Comparison of ENCODE assay signal across 11 cellular contexts in genomic region chr7:127822822-127823508, GRCh38.
DNase-seq lines count a peak whose midpoint lies in the region; ATAC-seq and TF ChIP-seq lines count a peak whose summit lies in the region.
"Had no signal": no experiment of that assay in that cellular context is flagged by ENCODE, and none has a peak within 500 bp of the region (broad histone marks: within the 10 kb centered on the region; RNA-seq: fewer than 3 reads in every experiment).

No MANE protein-coding gene starts in this region.

- no peaks in the 10 kb centered on the region for H3K27me3 ChIP-seq in hepatocyte

- H3K27ac ChIP-seq in hepatocyte: peak overlapping the region; percentile 31

- H3K9me3 Mint-ChIP-seq in activated naive CD8-positive, alpha-beta T cell treated with anti-CD3 and anti-CD28 coated beads, Interleukin-2, amount 50 U/mL, for 24 hours: no peaks in the 10 kb centered on the region
- no peaks in the 10 kb centered on the region for H3K9me3 Mint-ChIP-seq in activated naive CD8-positive, alpha-beta T cell treated with anti-CD3 and anti-CD28 coated beads for 36 hours
- H3K9me3 Mint-ChIP-seq in stimulated activated memory B cell treated with anti-CD40 and anti-IgM and Interleukin-4, amounts not matched to agents 10 μg/mL and 1 μg/mL and 100 μg/mL, for 72 hours: no peaks in the 10 kb centered on the region

- TF ChIP-seq CTCF in hepatocyte (IDR thresholded peaks at IDR 0.05; ENCODE audit: poor library complexity): no peak

- H3K36me3 Mint-ChIP-seq in activated naive CD8-positive, alpha-beta T cell treated with anti-CD3 and anti-CD28 coated beads, Interleukin-2, amount 50 U/mL, for 24 hours (ENCODE audit: low read depth): peaks cover 7% of the 10 kb centered on the region
- H3K36me3 Mint-ChIP-seq in activated naive CD8-positive, alpha-beta T cell treated with anti-CD3 and anti-CD28 coated beads for 36 hours: peaks cover 19% of the 10 kb centered on the region
- H3K36me3 Mint-ChIP-seq in stimulated activated memory B cell treated with anti-CD40 and anti-IgM and Interleukin-4, amounts not matched to agents 10 μg/mL and 1 μg/mL and 100 μg/mL, for 72 hours: peaks cover 16% of the 10 kb centered on the region

- no peaks in the 10 kb centered on the region for H3K9me3 ChIP-seq in hepatocyte (ENCODE audit: low read depth)

- peaks cover 88% of the 10 kb centered on the region for H3K79me2 ChIP-seq in hepatocyte

- H3K27ac Mint-ChIP-seq in activated naive CD8-positive, alpha-beta T cell treated with anti-CD3 and anti-CD28 coated beads, Interleukin-2, amount 50 U/mL, for 24 hours: no peak overlapping the region
- no peak overlapping the region for H3K27ac Mint-ChIP-seq in activated naive CD8-positive, alpha-beta T cell treated with anti-CD3 and anti-CD28 coated beads for 36 hours
- H3K27ac Mint-ChIP-seq in stimulated activated memory B cell treated with anti-CD40 and anti-IgM and Interleukin-4, amounts not matched to agents 10 μg/mL and 1 μg/mL and 100 μg/mL, for 72 hours: peak overlapping the region; percentile 7

- no peak overlapping the region for H3K4me2 ChIP-seq in hepatocyte

- no peaks in the 10 kb centered on the region for H3K36me3 ChIP-seq in hepatocyte (replicated peaks; ENCODE audit: insufficient read depth, low read depth)

- peak; percentile 11 for ATAC-seq in activated naive CD8-positive, alpha-beta T cell treated with anti-CD3 and anti-CD28 coated beads, Interleukin-2, amount 50 U/mL, for 24 hours
- ATAC-seq in stimulated activated memory B cell treated with anti-CD40 and anti-IgM and Interleukin-4, amounts not matched to agents 10 μg/mL and 1 μg/mL and 100 μg/mL, for 72 hours: peak; percentile 79
- ATAC-seq in HG02588 (IDR thresholded peaks at IDR 0.05; ENCODE audit: unreplicated experiment): no peak

- no peak overlapping the region for H2AFZ ChIP-seq in hepatocyte

- 83% methylated on average over 5 of the region's 5 CpGs for WGBS in hepatocyte (ENCODE audit: low lambda C conversion rate, missing lambda C conversion rate)

- H3K4me1 ChIP-seq in hepatocyte (ENCODE audit: insufficient read depth): peaks cover 11% of the 10 kb centered on the region

- no peaks in the 10 kb centered on the region for H3K9me2 ChIP-seq in hepatocyte (replicated peaks; ENCODE audit: insufficient read depth)

- no peak overlapping the region for H3K4me3 Mint-ChIP-seq in activated naive CD8-positive, alpha-beta T cell treated with anti-CD3 and anti-CD28 coated beads, Interleukin-2, amount 50 U/mL, for 24 hours
- H3K4me3 Mint-ChIP-seq in activated naive CD8-positive, alpha-beta T cell treated with anti-CD3 and anti-CD28 coated beads for 36 hours: no peak overlapping the region
- no peak overlapping the region for H3K4me3 Mint-ChIP-seq in stimulated activated memory B cell treated with anti-CD40 and anti-IgM and Interleukin-4, amounts not matched to agents 10 μg/mL and 1 μg/mL and 100 μg/mL, for 72 hours

- no peak overlapping the region for H3K4me3 ChIP-seq in hepatocyte

- H4K20me1 ChIP-seq in hepatocyte (ENCODE audit: insufficient read depth, poor library complexity, severe bottlenecking): peaks cover 6% of the 10 kb centered on the region

- peaks cover 39% of the 10 kb centered on the region for H3K4me1 Mint-ChIP-seq in activated naive CD8-positive, alpha-beta T cell treated with anti-CD3 and anti-CD28 coated beads, Interleukin-2, amount 50 U/mL, for 24 hours
- H3K4me1 Mint-ChIP-seq in activated naive CD8-positive, alpha-beta T cell treated with anti-CD3 and anti-CD28 coated beads for 36 hours: peaks cover 33% of the 10 kb centered on the region
- H3K4me1 Mint-ChIP-seq in stimulated activated memory B cell treated with anti-CD40 and anti-IgM and Interleukin-4, amounts not matched to agents 10 μg/mL and 1 μg/mL and 100 μg/mL, for 72 hours: peaks cover 42% of the 10 kb centered on the region

- DNase-seq in activated naive CD8-positive, alpha-beta T cell treated with anti-CD3 and anti-CD28 coated beads, Interleukin-2, amount 50 U/mL, for 24 hours: no peak
- no peak for DNase-seq in activated naive CD8-positive, alpha-beta T cell treated with anti-CD3 and anti-CD28 coated beads for 36 hours
- peak; percentile 90 for DNase-seq in OCI-M1 (lab: John Stamatoyannopoulos, UW)
- DNase-seq in hepatocyte (ENCODE audit: low spot score): peak; percentile 39
- DNase-seq in activated naive CD4-positive, alpha-beta T cell treated with anti-CD3 and anti-CD28 coated beads, Interleukin-2, amount 50 U/mL, for 16 hours: no peak
- DNase-seq in NCI-H2171 treated with DMSO at 0.1 percent for 48 hours (lab: John Stamatoyannopoulos, UW): no peak
- DNase-seq: ACHN, amygdala, NCI-H1694 had no signal

- no peaks in the 10 kb centered on the region for H3K27me3 Mint-ChIP-seq in activated naive CD8-positive, alpha-beta T cell treated with anti-CD3 and anti-CD28 coated beads, Interleukin-2, amount 50 U/mL, for 24 hours
- H3K27me3 Mint-ChIP-seq in activated naive CD8-positive, alpha-beta T cell treated with anti-CD3 and anti-CD28 coated beads for 36 hours: no peaks in the 10 kb centered on the region
- no peaks in the 10 kb centered on the region for H3K27me3 Mint-ChIP-seq in stimulated activated memory B cell treated with anti-CD40 and anti-IgM and Interleukin-4, amounts not matched to agents 10 μg/mL and 1 μg/mL and 100 μg/mL, for 72 hours

Comparison
In these comparisons a context has a peak if more than half of its experiments do, and no peak if none do; other contexts are left out.
1. DNase-seq: peak in OCI-M1 (single experiment) and hepatocyte (single experiment); none in activated naive CD8-positive, alpha-beta T cell treated with anti-CD3 and anti-CD28 coated beads, Interleukin-2, amount 50 U/mL, for 24 hours (single experiment), activated naive CD8-positive, alpha-beta T cell treated with anti-CD3 and anti-CD28 coated beads for 36 hours (single experiment), activated naive CD4-positive, alpha-beta T cell treated with anti-CD3 and anti-CD28 coated beads, Interleukin-2, amount 50 U/mL, for 16 hours (single experiment) and NCI-H2171 treated with DMSO at 0.1 percent for 48 hours (single experiment).